ENCODE assay signal across 7 cellular contexts in genomic region chr2:106283228-106284152, GRCh38.
DNase-seq lines count a peak whose midpoint lies in the region; ATAC-seq, FAIRE-seq and TF ChIP-seq lines count a peak whose summit lies in the region.
"Not testable (repeated sequence)": the region's sequence is repeated elsewhere in the genome, so short reads cannot be mapped to it uniquely, and the experiment has no call there.

No MANE protein-coding gene starts in this region.

- H3K4me1 ChIP-seq in ectodermal cell (ENCODE audit: control insufficient read depth, insufficient read depth, low read length) (peaks cover 21% of the 10 kb centered on the region), HepG2 (ENCODE audit: insufficient read depth, low read length) (peaks cover 86% of the 10 kb centered on the region)

- CTCF ChIA-PET in HepG2 (lab: Yijun Ruan, JAX; ENCODE audit: low intra/inter-chr PET ratio, low total read pairs), result not testable (repeated sequence)

- peak; percentile 92 for FAIRE-seq in HepG2 (lab: Jason Lieb, UNC)

- 0 out of 4 replicates have a peak, but pooled peaks of 1 of the 2 experiments have one; percentile 18 for TF ChIP-seq POLR2A in HepG2 (IDR thresholded peaks at IDR 0.05; ENCODE audit: insufficient read depth in 1 of 2, low read depth in 2 of 2, low read length in 2 of 2)

- not testable (repeated sequence) for H3K4me3 ChIP-seq in ectodermal cell (ENCODE audit: insufficient read depth, low read depth, low read length); HepG2 (replicated peaks in 1 of 3; ENCODE audit: insufficient read depth in 1 of 3, low read depth in 2 of 3, low read length in 3 of 3); neural cell (ENCODE audit: low read length)

- not testable (repeated sequence) for H3K9me3 ChIP-seq in ectodermal cell (ENCODE audit: control insufficient read depth, low read length); HepG2 (ENCODE audit: low read length); neural cell (ENCODE audit: low read length)

- not testable (repeated sequence) for H2AFZ ChIP-seq in HepG2 (ENCODE audit: low read length); neural cell (ENCODE audit: low read depth, low read length)

- not testable (repeated sequence) for TF ChIP-seq CTCF in HepG2 (CRISPR knock-in tag; IDR thresholded peaks at IDR 0.05); neural cell (IDR thresholded peaks at IDR 0.05; ENCODE audit: poor library complexity, severe bottlenecking)

- H3K27ac ChIP-seq in ectodermal cell (ENCODE audit: insufficient read depth, low read depth, low read length, poor library complexity, severe bottlenecking) (peak overlapping the region; percentile 65), HepG2 (ENCODE audit: extremely low read length, insufficient read depth, low read length) (peak overlapping the region; percentile 83), neural cell (ENCODE audit: low read length) (peak overlapping the region; percentile 73)

- not testable (repeated sequence) for H3K27me3 Mint-ChIP-seq in stimulated activated naive CD8-positive, alpha-beta T cell treated with anti-CD3 and anti-CD28 coated beads, Interleukin-15, amount 100 ng/mL, for 72 hours

- in situ Hi-C loops in HepG2 (cut with HindIII; ENCODE audit: extremely low pct_ligation_motif_present, low pct_unique_long_range_greater_than_20kb), result not testable (repeated sequence)

- peak overlapping the region; percentile 19 to 41 for H3K27ac Mint-ChIP-seq in stimulated activated naive CD8-positive, alpha-beta T cell treated with anti-CD3 and anti-CD28 coated beads, Interleukin-15, amount 100 ng/mL, for 72 hours

- peak overlapping the region; percentile 41 for H3K4me2 ChIP-seq in HepG2 (ENCODE audit: low read depth, low read length)
- not testable (repeated sequence) for H3K4me2 ChIP-seq in neural cell (ENCODE audit: low read length)

- not testable (repeated sequence) for TF ChIP-seq RAD21 in HepG2 (CRISPR knock-in tag; IDR thresholded peaks at IDR 0.05); neural cell (conservative IDR thresholded peaks at IDR 0.05)

- ATAC-seq in HepG2, result peak; percentile 77
- not testable (repeated sequence) for ATAC-seq in stimulated activated naive CD8-positive, alpha-beta T cell treated with anti-CD3 and anti-CD28 coated beads, Interleukin-15, amount 100 ng/mL, for 72 hours

- H3K9me2 ChIP-seq in neural cell (ENCODE audit: insufficient read depth, low read length), result not testable (repeated sequence)

- H3F3A ChIP-seq in neural cell (ENCODE audit: insufficient read depth, low read length, poor library complexity, severe bottlenecking), result not testable (repeated sequence)

- not testable (repeated sequence) for H3K36me3 ChIP-seq in ectodermal cell (ENCODE audit: control insufficient read depth, insufficient read depth, low read length); HepG2 (replicated peaks in 1 of 2; ENCODE audit: control insufficient read depth in 1 of 2, insufficient read depth in 2 of 2, low read length in 2 of 2); neural cell (ENCODE audit: insufficient read depth, low read length)

- POLR2A ChIA-PET in HepG2 (lab: Yijun Ruan, JAX), result interaction anchor here (0.7 kb wide), 1 partner anchor 11 kb away, joined by 3 read pairs; no protein-coding TSS in a partner anchor

- H3K9ac ChIP-seq in HepG2 (ENCODE audit: insufficient read depth, low read depth, low read length), result peak overlapping the region; percentile 62
- not testable (repeated sequence) for H3K9ac ChIP-seq in neural cell (ENCODE audit: low read length)

- intact Hi-C loops in HepG2 (cut with micrococcal nuclease; ENCODE audit: unreplicated experiment), result not testable (repeated sequence)

- not testable (repeated sequence) for BruUV-seq in HepG2 (replicated peaks; lab: Mats Ljungman, UMichigan)

- not testable (repeated sequence) for H4K20me1 ChIP-seq in HepG2 (ENCODE audit: insufficient read depth, low read length); neural cell (ENCODE audit: insufficient read depth)

- not testable (repeated sequence) for H3K27me3 ChIP-seq in ectodermal cell (ENCODE audit: control insufficient read depth, insufficient read depth, low read length, poor library complexity, severe bottlenecking); HepG2 (ENCODE audit: control insufficient read depth in 1 of 2, insufficient read depth in 2 of 2, low read length in 2 of 2); neural cell (ENCODE audit: insufficient read depth, low read depth, low read length)

- not testable (repeated sequence) for H3K9me3 Mint-ChIP-seq in stimulated activated naive CD8-positive, alpha-beta T cell treated with anti-CD3 and anti-CD28 coated beads, Interleukin-15, amount 100 ng/mL, for 72 hours

- not testable (repeated sequence) for H3K4me1 Mint-ChIP-seq in stimulated activated naive CD8-positive, alpha-beta T cell treated with anti-CD3 and anti-CD28 coated beads, Interleukin-15, amount 100 ng/mL, for 72 hours

- DNase-seq in DMS53 (lab: John Stamatoyannopoulos, UW) (peak; percentile 62), NCI-H187 treated with DMSO at 0.1 percent for 48 hours (lab: John Stamatoyannopoulos, UW) (peak; percentile 2), NCI-H510A treated with DMSO at 0.1 percent for 48 hours (lab: John Stamatoyannopoulos, UW) (peak; percentile 35), HepG2 (ENCODE audit: low spot score) (peak; percentile 98)
- not testable (repeated sequence) for DNase-seq in stimulated activated naive CD8-positive, alpha-beta T cell treated with anti-CD3 and anti-CD28 coated beads, Interleukin-15, amount 100 ng/mL, for 72 hours

- 51 to 53% methylated on average over 9 of the region's 9 CpGs for WGBS in ectodermal cell, 2 experiments
- 2% methylated on average over 9 of the region's 9 CpGs for WGBS in HepG2 (ENCODE audit: low lambda C conversion rate)

- not testable (repeated sequence) for H3K4me3 Mint-ChIP-seq in stimulated activated naive CD8-positive, alpha-beta T cell treated with anti-CD3 and anti-CD28 coated beads, Interleukin-15, amount 100 ng/mL, for 72 hours

- TF ChIP-seq EP300 in HepG2 (IDR thresholded peaks at IDR 0.05; ENCODE audit: low read depth in 2 of 2, low read length in 2 of 2) (peak; percentile 79 to 98; a peak in 2 of 4 replicates), HepG2 (CRISPR knock-in tag; IDR thresholded peaks at IDR 0.05; ENCODE audit: borderline replicate concordance) (peak; percentile 97)
- TF ChIP-seq EP300 in neural cell (conservative IDR thresholded peaks at IDR 0.05; ENCODE audit: poor library complexity, severe bottlenecking), result not testable (repeated sequence)

- not testable (repeated sequence) for H3K79me2 ChIP-seq in HepG2 (ENCODE audit: insufficient read depth, low read length); neural cell (replicated peaks; ENCODE audit: insufficient read depth, low read length)

TF ChIP-seq in HepG2, 621 proteins besides CTCF, POLR2A, EP300 and RAD21 (continues in another document):
- TF ChIP-seq ZNF576 (CRISPR knock-in tag; IDR thresholded peaks at IDR 0.05), result 0 out of 2 replicates have a peak, but pooled peaks have one; percentile 17
- peak; percentile 92 for TF ChIP-seq CREM (IDR thresholded peaks at IDR 0.05)
- TF ChIP-seq CREM (CRISPR knock-in tag; IDR thresholded peaks at IDR 0.05), result not testable (repeated sequence)
- peak; percentile 50; the same call in 1 of the 2 replicates for TF ChIP-seq LCORL (IDR thresholded peaks at IDR 0.05)
- peak; percentile 97 for TF ChIP-seq LCORL (CRISPR knock-in tag; IDR thresholded peaks at IDR 0.05)
- TF ChIP-seq BRD4 (CRISPR knock-in tag; IDR thresholded peaks at IDR 0.05), result peak; percentile 15
- peak; percentile 55 for TF ChIP-seq GATAD1 (CRISPR knock-in tag; IDR thresholded peaks at IDR 0.05)
- TF ChIP-seq ARNT2 (CRISPR knock-in tag; IDR thresholded peaks at IDR 0.05; ENCODE audit: low read depth), result 0 out of 2 replicates have a peak, but pooled peaks have one; percentile 45
- TF ChIP-seq AKAP8 (CRISPR knock-in tag; IDR thresholded peaks at IDR 0.05), result peak; percentile 71; the same call in 1 of the 2 replicates
- peak; percentile 46; the same call in 1 of the 2 replicates for TF ChIP-seq TRIM24 (CRISPR knock-in tag; IDR thresholded peaks at IDR 0.05)
- peak; percentile 94 for TF ChIP-seq NCOR1 (IDR thresholded peaks at IDR 0.05; ENCODE audit: borderline replicate concordance, low read length)
